Comparison of ENCODE assay signal across 15 cellular contexts in the genomic region with DNA sequence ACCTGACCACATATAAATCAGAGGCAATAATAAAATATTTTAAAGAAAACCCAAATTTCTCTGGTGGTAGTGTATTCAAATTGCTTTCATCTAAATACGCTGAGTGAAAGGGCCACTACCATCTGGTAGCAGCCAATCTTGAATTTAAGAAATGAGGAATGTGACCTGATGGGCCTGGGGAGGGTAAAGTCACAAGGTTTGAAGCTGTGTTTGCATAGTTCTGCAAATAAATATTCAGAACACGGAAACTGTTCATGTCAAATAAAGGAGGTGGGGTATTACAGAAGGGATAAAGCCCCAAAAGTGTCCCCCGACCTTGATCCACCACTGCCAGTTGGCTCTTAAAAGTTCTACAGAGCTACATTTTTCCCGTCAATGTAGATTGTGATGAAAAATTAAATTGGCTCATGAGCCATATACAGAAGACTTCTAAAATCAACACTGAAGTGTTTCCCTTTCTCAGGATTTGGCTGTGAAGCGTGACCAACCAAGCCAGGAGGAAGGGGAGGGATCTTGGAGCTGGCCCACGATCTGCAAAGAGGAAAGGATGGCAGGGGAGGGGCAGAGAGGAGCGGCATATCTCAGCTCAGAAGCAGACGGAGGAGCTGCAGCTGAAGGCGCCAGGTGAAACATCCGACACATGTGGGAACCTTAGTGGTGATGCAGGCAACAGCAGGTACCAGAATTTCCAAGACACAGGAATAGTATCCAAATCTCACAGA. TPM values are rescaled to one million over a fixed set of nuclear protein-coding genes. Genes with fewer than 3 reads are reported as not detected.
DNase-seq lines count a peak whose midpoint lies in the region; ATAC-seq and TF ChIP-seq lines count a peak whose summit lies in the region.
"Had no signal": no experiment of that assay in that cellular context is flagged by ENCODE, and none has a peak within 500 bp of the region (broad histone marks: within the 10 kb centered on the region; RNA-seq: fewer than 3 reads in every experiment).

No MANE protein-coding gene starts in this region.

- H3K27me3 Mint-ChIP-seq in GM23338 (ENCODE audit: insufficient read depth, low read depth, poor library complexity), result peaks cover 3% of the 10 kb centered on the region
- H3K27me3 Mint-ChIP-seq: activated naive CD8-positive, alpha-beta T cell had no signal

- no peak overlapping the region for H2AFZ ChIP-seq in GM23338

- no peaks in the 10 kb centered on the region for H3K9me3 Mint-ChIP-seq in GM23338

- no peak for TF ChIP-seq EP300 in sigmoid colon (IDR thresholded peaks at IDR 0.05)

- H4K20me1 ChIP-seq in GM23338 (replicated peaks; ENCODE audit: insufficient read depth), result no peaks in the 10 kb centered on the region
- H4K20me1 ChIP-seq: BLaER1 treated with 17β-estradiol and CSF1 and Interleukin-3, amounts not matched to agents 10 nM and 100 nM had no signal

- no peaks in the 10 kb centered on the region for H3K36me3 ChIP-seq in GM23338 (ENCODE audit: insufficient read depth)
- H3K36me3 ChIP-seq in ascending aorta, result no peaks in the 10 kb centered on the region
- no peaks in the 10 kb centered on the region for H3K36me3 ChIP-seq in sigmoid colon
- no peaks in the 10 kb centered on the region for H3K36me3 ChIP-seq in uterus
- H3K36me3 ChIP-seq: BLaER1 treated with 17β-estradiol and CSF1 and Interleukin-3, amounts not matched to agents 10 nM and 100 nM; esophagus squamous epithelium; HAP-1 had no signal

- intact Hi-C loops in ascending aorta (cut with DNase I), result no loop called here
- intact Hi-C loops in left colon (cut with DNase I, micrococcal nuclease), result no loop called here
- intact Hi-C loops in sigmoid colon (cut with DNase I), result no loop called here
- intact Hi-C loops in uterus (cut with DNase I; ENCODE audit: low total_unique reads), result no loop called here

- peak; percentile 64 for ATAC-seq in GM23338
- peak; percentile 90 for ATAC-seq in left colon
- ATAC-seq in HG03460 (IDR thresholded peaks at IDR 0.05; ENCODE audit: unreplicated experiment), result no peak
- ATAC-seq: PC-3 had no signal

- peaks cover 4% of the 10 kb centered on the region; the same call in 1 of the 3 replicates for H3K4me1 Mint-ChIP-seq in GM23338

- no peak overlapping the region for H3K27ac Mint-ChIP-seq in GM23338
- H3K27ac Mint-ChIP-seq: activated naive CD8-positive, alpha-beta T cell had no signal

- TF ChIP-seq POLR2A in sigmoid colon (IDR thresholded peaks at IDR 0.05) (no peak), uterus (IDR thresholded peaks at IDR 0.05) (no peak)

- H3K9me3 ChIP-seq in ascending aorta, result no peaks in the 10 kb centered on the region
- no peaks in the 10 kb centered on the region for H3K9me3 ChIP-seq in sigmoid colon
- no peaks in the 10 kb centered on the region for H3K9me3 ChIP-seq in uterus
- H3K9me3 ChIP-seq: BLaER1 treated with 17β-estradiol and CSF1 and Interleukin-3, amounts not matched to agents 10 nM and 100 nM; esophagus squamous epithelium; HAP-1 had no signal

- no peak overlapping the region for H3K4me3 ChIP-seq in GM23338
- H3K4me3 ChIP-seq in ascending aorta, result peak overlapping the region in 1 of 2 donors; percentile 47
- H3K4me3 ChIP-seq in sigmoid colon, result peak overlapping the region in 2 of 4 donors; percentile 6 to 16
- H3K4me3 ChIP-seq in uterus, result no peak overlapping the region
- H3K4me3 ChIP-seq: BLaER1 treated with 17β-estradiol and CSF1 and Interleukin-3, amounts not matched to agents 10 nM and 100 nM; HAP-1 had no signal

- 14 to 55% methylated on average over 10 of the region's 10 CpGs for WGBS in sigmoid colon, 2 donors

- H3K9me2 ChIP-seq in GM23338 (ENCODE audit: insufficient read depth), result no peaks in the 10 kb centered on the region

- TF ChIP-seq CTCF in GM23338 (conservative IDR thresholded peaks at IDR 0.05; ENCODE audit: low read depth in 2 of 2) (no peak), ascending aorta (IDR thresholded peaks at IDR 0.05) (no peak), sigmoid colon (IDR thresholded peaks at IDR 0.05) (no peak), uterus (IDR thresholded peaks at IDR 0.05) (no peak)

- no peaks in the 10 kb centered on the region for H3K27me3 ChIP-seq in GM23338 (ENCODE audit: insufficient read depth)
- no peaks in the 10 kb centered on the region for H3K27me3 ChIP-seq in ascending aorta
- no peaks in the 10 kb centered on the region for H3K27me3 ChIP-seq in sigmoid colon
- H3K27me3 ChIP-seq in uterus, result no peaks in the 10 kb centered on the region
- H3K27me3 ChIP-seq: BLaER1 treated with 17β-estradiol and CSF1 and Interleukin-3, amounts not matched to agents 10 nM and 100 nM; esophagus squamous epithelium had no signal

- H3K4me3 Mint-ChIP-seq in GM23338, result no peak overlapping the region
- H3K4me3 Mint-ChIP-seq: activated naive CD8-positive, alpha-beta T cell had no signal

- H3K4me1 ChIP-seq in GM23338 (ENCODE audit: insufficient read depth) (no peaks in the 10 kb centered on the region), ascending aorta (peaks cover 11 to 21% of the 10 kb centered on the region in 2 donors), sigmoid colon (peaks cover 0 to 25% (median 18%) of the 10 kb centered on the region in 4 donors), uterus (no peaks in the 10 kb centered on the region)
- H3K4me1 ChIP-seq: HAP-1 had no signal

- peak; percentile 34 for DNase-seq in GM23338 (ENCODE audit: low spot score)
- DNase-seq in ascending aorta (ENCODE audit: low spot score in 2 of 2), result no peak
- peak; percentile 47 to 53 for DNase-seq in left colon
- peak; percentile 70 for DNase-seq in sigmoid colon
- DNase-seq in uterus, result no peak
- DNase-seq in Ammon's horn (ENCODE audit: low spot score), result no peak
- no peak for DNase-seq in NCI-H1694 treated with DMSO at 0.1 percent for 48 hours (lab: John Stamatoyannopoulos, UW)
- DNase-seq: cerebellar nuclear complex, esophagus squamous epithelium, NCI-H345, PC-3 had no signal

- no peaks in the 10 kb centered on the region for H3K79me2 ChIP-seq in GM23338 (replicated peaks; ENCODE audit: insufficient read depth)

- H3K4me2 ChIP-seq in GM23338, result no peak overlapping the region
- H3K4me2 ChIP-seq: BLaER1 treated with 17β-estradiol and CSF1 and Interleukin-3, amounts not matched to agents 10 nM and 100 nM had no signal

- no peaks in the 10 kb centered on the region for H3K36me3 Mint-ChIP-seq in GM23338 (ENCODE audit: low read depth)

- H3K27ac ChIP-seq in GM23338 (ENCODE audit: low read depth) (no peak overlapping the region), ascending aorta (peak overlapping the region; percentile 39 to 59), sigmoid colon (peak overlapping the region; percentile 50 to 66 (median 56)), uterus (no peak overlapping the region)
- H3K27ac ChIP-seq: BLaER1 treated with 17β-estradiol and CSF1 and Interleukin-3, amounts not matched to agents 10 nM and 100 nM had no signal

- H3F3A ChIP-seq in GM23338 (replicated peaks; ENCODE audit: low read depth), result no peaks in the 10 kb centered on the region

RNA-seq across cellular contexts. Expression of gene MPP7, which starts 39.6 kb away (rescaled TPM):
- total RNA-seq in GM23338 (2014; rRNA removed; shearing (Covaris generic)), result 8.0 and 9.4 TPM in 2 replicates
- 3.9 and 5.0 TPM in 2 replicates for polyA plus RNA-seq in GM23338 (2016; fragmentation: Nextera tagmentation; extraction: Ambion mirVana)
- total RNA-seq in ascending aorta, result 43.9 TPM
- 10 to 100 TPM; 26.9 to 30.4 TPM for total RNA-seq in left colon
- 10 to 100 TPM; 29.7 to 50.3 (median 37.2) TPM for total RNA-seq in sigmoid colon
- 10 to 100 TPM in 2 of 3 donors, 1 to 10 TPM in 1; 5.5 to 18.0 (median 10.2) TPM for polyA plus RNA-seq in sigmoid colon
- 10 to 100 TPM in 2 of 4 donors, 1 to 10 TPM in 2; 3.6 to 18.0 (median 13.1) TPM for total RNA-seq in uterus

Comparison
In these comparisons a context has a peak if more than half of its experiments do, and no peak if none do; other contexts are left out.
1. DNase-seq: peak in GM23338 (single experiment), left colon (2 of 2) and sigmoid colon (single experiment); none in ascending aorta (0 of 2), uterus (0 of 2), Ammon's horn (single experiment) and NCI-H1694 treated with DMSO at 0.1 percent for 48 hours (single experiment).
2. H3K27ac ChIP-seq: peak in ascending aorta (2 of 2) and sigmoid colon (4 of 4); none in GM23338 (single experiment) and uterus (0 of 2).